In the genomic region with DNA sequence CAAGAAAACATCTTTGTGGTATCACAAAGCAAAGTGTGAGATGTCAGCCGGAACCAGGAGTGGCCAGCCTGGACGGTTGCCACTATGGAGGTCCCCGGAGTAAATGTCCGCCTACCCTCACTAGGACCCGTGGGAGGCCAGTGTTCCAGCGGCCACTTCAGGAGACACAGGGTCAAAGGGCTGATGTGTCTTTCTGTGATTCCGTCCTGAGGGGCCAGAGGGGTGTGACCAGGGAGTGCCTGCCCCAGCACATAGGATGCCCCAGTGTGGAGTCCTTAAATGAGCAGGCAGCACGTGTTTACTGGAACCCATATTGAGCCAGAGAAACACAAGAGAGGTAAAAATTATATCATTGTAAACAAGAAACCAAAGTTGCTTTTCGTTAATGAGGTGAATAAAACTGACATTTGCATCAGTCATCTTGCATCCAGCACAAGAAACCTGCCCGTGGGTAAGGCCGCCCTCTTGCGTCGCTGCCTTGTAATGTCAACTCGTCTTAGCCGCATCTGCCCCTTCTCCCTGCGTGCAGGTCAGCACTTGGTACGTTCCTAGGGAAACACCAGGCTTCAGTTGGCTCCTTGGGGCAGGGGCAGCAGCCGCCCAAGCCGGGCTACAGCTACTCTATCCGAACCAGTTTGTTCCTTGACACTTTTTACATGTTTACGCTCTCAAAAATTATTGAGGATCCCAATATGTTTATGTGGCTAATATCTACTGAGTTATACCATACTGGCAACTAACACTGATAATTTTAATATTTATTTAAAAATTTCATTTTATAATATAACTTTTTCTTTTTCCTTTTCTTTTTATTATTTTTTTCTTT, we compare ENCODE assay signal across 8 cellular contexts. TPM values are rescaled to one million over a fixed set of nuclear protein-coding genes. Genes with fewer than 3 reads are reported as not detected.
DNase-seq lines count a peak whose midpoint lies in the region; ATAC-seq and TF ChIP-seq lines count a peak whose summit lies in the region.

No MANE protein-coding gene starts in this region.

- TF ChIP-seq CTCF in astrocyte of the cerebellum (IDR thresholded peaks at IDR 0.05; ENCODE audit: low read depth, low read length, missing control alignments) = peak; percentile 88

- H3K4me3 ChIP-seq in astrocyte of the cerebellum (ENCODE audit: low read depth, low read length) (no peak overlapping the region), skeletal muscle satellite cell (ENCODE audit: low read length) (no peak overlapping the region)

- no peak overlapping the region for H3K9ac ChIP-seq in skeletal muscle satellite cell (ENCODE audit: low read depth, low read length)

- peak; percentile 91 for ATAC-seq in HG02943 (IDR thresholded peaks at IDR 0.05; ENCODE audit: low read depth, unreplicated experiment)

- peaks cover 23% of the 10 kb centered on the region for H3K4me1 ChIP-seq in skeletal muscle satellite cell (ENCODE audit: control insufficient read depth, insufficient read depth, low read length)

- peaks cover 3% of the 10 kb centered on the region for H3K27me3 ChIP-seq in skeletal muscle satellite cell (ENCODE audit: control insufficient read depth, insufficient read depth, low read length)

- no peaks in the 10 kb centered on the region for H3K9me3 ChIP-seq in skeletal muscle satellite cell (replicated peaks; ENCODE audit: low read length)

- DNase-seq in NCI-H1436 (lab: John Stamatoyannopoulos, UW) (peak; percentile 68), NCI-H1436 treated with DMSO at 0.1 percent for 48 hours (lab: John Stamatoyannopoulos, UW) (no peak), NCI-H2029 (lab: John Stamatoyannopoulos, UW) (peak; percentile 77), T-helper 22 cell (ENCODE audit: low read depth) (peak; percentile 45), astrocyte of the cerebellum (ENCODE audit: low read depth) (peak; percentile 76), hypothalamus (lab: John Stamatoyannopoulos, UW) (peak in 47 of 51 donors; percentile 4 to 81 (median 48))

- in situ Hi-C loops in astrocyte of the cerebellum (cut with HindIII; ENCODE audit: low sequenced_read_pairs) = no loop called here

- H3K36me3 ChIP-seq in skeletal muscle satellite cell (ENCODE audit: insufficient read depth, low read length) = no peaks in the 10 kb centered on the region

- H3K4me2 ChIP-seq in skeletal muscle satellite cell (ENCODE audit: low read length) = peak overlapping the region; percentile 48

RNA-seq across cellular contexts. Expression of a gene that starts 46.7 kb away (rescaled TPM):
- 130 and 171 TPM in 2 replicates for total RNA-seq in skeletal muscle satellite cell (2012; rRNA removed)
